ENCODE assay signal across 19 cellular contexts in the genomic region with DNA sequence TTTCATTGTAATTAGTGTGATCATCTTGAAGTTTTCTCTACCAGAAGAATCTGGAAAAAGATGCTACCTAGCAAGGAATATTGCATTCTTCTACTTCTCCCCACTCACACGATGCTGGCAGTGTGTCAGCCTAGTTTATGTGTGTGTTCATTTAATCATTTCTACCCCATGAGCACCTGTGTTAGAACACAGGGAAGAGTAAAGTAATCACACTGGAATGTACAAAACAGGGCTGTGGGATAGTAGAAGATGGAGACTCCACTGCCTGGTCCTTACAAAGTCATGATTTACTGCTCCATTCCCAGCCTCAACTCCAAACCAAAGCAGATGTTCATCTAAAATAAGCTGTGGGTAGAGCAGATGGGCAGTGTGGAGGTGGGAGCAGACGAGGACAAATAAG. TPM values are rescaled to one million over a fixed set of nuclear protein-coding genes. Genes with fewer than 3 reads are reported as not detected.
DNase-seq lines count a peak whose midpoint lies in the region; ATAC-seq and TF ChIP-seq lines count a peak whose summit lies in the region.
"Had no signal": no experiment of that assay in that cellular context is flagged by ENCODE, and none has a peak within 500 bp of the region (broad histone marks: within the 10 kb centered on the region; RNA-seq: fewer than 3 reads in every experiment).

No MANE protein-coding gene starts in this region.

- no peak for ATAC-seq in GM18519 (IDR thresholded peaks at IDR 0.05; ENCODE audit: low FRiP score, unreplicated experiment)
- ATAC-seq in CD4-positive, alpha-beta T cell (ENCODE audit: poor library complexity): no peak
- ATAC-seq: K562 had no signal

- no peaks in the 10 kb centered on the region for H3F3A ChIP-seq in Loucy (ENCODE audit: low read depth)

- POLR2A ChIA-PET in CD4-positive, alpha-beta T cell (lab: Charles Lee): no interaction called here

- CTCF ChIA-PET in CD4-positive, alpha-beta T cell (lab: Charles Lee): no interaction called here

- no peak overlapping the region for H3K4me3 ChIP-seq in AG10803 (ENCODE audit: low read length)
- no peak overlapping the region for H3K4me3 ChIP-seq in Loucy (ENCODE audit: low read length, poor library complexity, severe bottlenecking)
- no peak overlapping the region for H3K4me3 ChIP-seq in esophagus muscularis mucosa
- H3K4me3 ChIP-seq: BLaER1 treated with 17β-estradiol and CSF1 and Interleukin-3, amounts not matched to agents 10 nM and 100 nM; GM23248; HAP-1; K562 had no signal

- H3K36me3 Mint-ChIP-seq in CD4-positive, alpha-beta T cell (ENCODE audit: low read depth): no peaks in the 10 kb centered on the region

- H3K9ac ChIP-seq in Loucy (ENCODE audit: low read depth, low read length, poor library complexity, severe bottlenecking): no peak overlapping the region
- H3K9ac ChIP-seq: BLaER1 treated with 17β-estradiol and CSF1 and Interleukin-3, amounts not matched to agents 10 nM and 100 nM; GM23248 had no signal

- H3K27ac ChIP-seq in esophagus muscularis mucosa (replicated peaks in 1 of 4): no peak overlapping the region
- H3K27ac ChIP-seq in CD4-positive, alpha-beta T cell (ENCODE audit: low read depth, low read length): no peak overlapping the region
- H3K27ac ChIP-seq: BLaER1 treated with 17β-estradiol and CSF1 and Interleukin-3, amounts not matched to agents 10 nM and 100 nM; GM23248 had no signal

- H3K79me2 ChIP-seq in Loucy (ENCODE audit: insufficient read depth, low read length): no peaks in the 10 kb centered on the region

- H3K36me3 ChIP-seq in Loucy (ENCODE audit: insufficient read depth, low read length): no peaks in the 10 kb centered on the region
- H3K36me3 ChIP-seq in esophagus muscularis mucosa: no peaks in the 10 kb centered on the region
- H3K36me3 ChIP-seq: BLaER1 treated with 17β-estradiol and CSF1 and Interleukin-3, amounts not matched to agents 10 nM and 100 nM; HAP-1 had no signal

- H3K4me1 ChIP-seq in Loucy (ENCODE audit: insufficient read depth, low read length, poor library complexity, severe bottlenecking) (no peaks in the 10 kb centered on the region), esophagus muscularis mucosa (no peaks in the 10 kb centered on the region)
- H3K4me1 ChIP-seq: BLaER1 treated with 17β-estradiol and CSF1 and Interleukin-3, amounts not matched to agents 10 nM and 100 nM had no signal

- TF ChIP-seq CTCF in AG10803 (conservative IDR thresholded peaks at IDR 0.05; ENCODE audit: low read length): no peak
- no peak for TF ChIP-seq CTCF in Loucy (conservative IDR thresholded peaks at IDR 0.05; ENCODE audit: low read length)
- no peak for TF ChIP-seq CTCF in esophagus muscularis mucosa (IDR thresholded peaks at IDR 0.05)
- TF ChIP-seq CTCF in CD4-positive, alpha-beta T cell (IDR thresholded peaks at IDR 0.05): no peak
- TF ChIP-seq CTCF in GM13976 (IDR thresholded peaks at IDR 0.05; ENCODE audit: borderline replicate concordance, control extremely low read depth, extremely low read depth, insufficient read depth, missing control alignments): no peak

- TF ChIP-seq EP300 in esophagus muscularis mucosa (IDR thresholded peaks at IDR 0.05): no peak

- DNase-seq in AG10803 (ENCODE audit: low read depth) (peak; percentile 10), esophagus muscularis mucosa (ENCODE audit: extremely low spot score) (peak; percentile 50), myocyte (ENCODE audit: low read depth) (peak; percentile 54), GM13976 (ENCODE audit: low spot score) (no peak)
- no peak for DNase-seq in CD4-positive, alpha-beta T cell
- DNase-seq in central memory CD4-positive, alpha-beta T cell: no peak
- DNase-seq: 8988T, DMS153, DMS79, GDM1, GM23248, IMR-90 had no signal

- no peak overlapping the region for H3K4me2 ChIP-seq in Loucy (ENCODE audit: low read depth, low read length, poor library complexity, severe bottlenecking)
- H3K4me2 ChIP-seq: BLaER1 treated with 17β-estradiol and CSF1 and Interleukin-3, amounts not matched to agents 10 nM and 100 nM had no signal

- peak overlapping the region; percentile 50; the same call in 1 of the 2 replicates for H2AFZ ChIP-seq in Loucy (ENCODE audit: low read length)
- H2AFZ ChIP-seq: GM23248 had no signal

- no peaks in the 10 kb centered on the region for H4K20me1 ChIP-seq in Loucy (ENCODE audit: insufficient read depth, low read length, poor library complexity, severe bottlenecking)
- H4K20me1 ChIP-seq: BLaER1 treated with 17β-estradiol and CSF1 and Interleukin-3, amounts not matched to agents 10 nM and 100 nM had no signal

- no peak for TF ChIP-seq POLR2A in esophagus muscularis mucosa (IDR thresholded peaks at IDR 0.05; ENCODE audit: low read depth)

- no peaks in the 10 kb centered on the region for H3K9me3 ChIP-seq in Loucy (ENCODE audit: insufficient read depth, low read depth, low read length)
- no peaks in the 10 kb centered on the region for H3K9me3 ChIP-seq in esophagus muscularis mucosa
- H3K9me3 ChIP-seq in CD4-positive, alpha-beta T cell (ENCODE audit: control insufficient read depth, low read length): no peaks in the 10 kb centered on the region
- H3K9me3 ChIP-seq: BLaER1 treated with 17β-estradiol and CSF1 and Interleukin-3, amounts not matched to agents 10 nM and 100 nM; HAP-1 had no signal

- H3K4me1 Mint-ChIP-seq in CD4-positive, alpha-beta T cell (ENCODE audit: low read depth): peaks cover 5% of the 10 kb centered on the region
- H3K4me1 Mint-ChIP-seq: B cell had no signal

- 82% methylated on average over 2 of the region's 2 CpGs for WGBS in esophagus muscularis mucosa

- H3K27ac Mint-ChIP-seq in CD4-positive, alpha-beta T cell: no peak overlapping the region
- H3K27ac Mint-ChIP-seq: B cell had no signal

- H3K9me3 Mint-ChIP-seq in CD4-positive, alpha-beta T cell: no peaks in the 10 kb centered on the region

- H3K27me3 ChIP-seq in Loucy (ENCODE audit: insufficient read depth, low read length, poor library complexity, severe bottlenecking): no peaks in the 10 kb centered on the region
- no peaks in the 10 kb centered on the region for H3K27me3 ChIP-seq in esophagus muscularis mucosa
- H3K27me3 ChIP-seq in CD4-positive, alpha-beta T cell (ENCODE audit: control insufficient read depth, insufficient read depth, low read length): no peaks in the 10 kb centered on the region
- H3K27me3 ChIP-seq: BLaER1 treated with 17β-estradiol and CSF1 and Interleukin-3, amounts not matched to agents 10 nM and 100 nM had no signal

- no peaks in the 10 kb centered on the region for H3K27me3 Mint-ChIP-seq in CD4-positive, alpha-beta T cell

- in situ Hi-C loops in GM13976 (cut with MboI; ENCODE audit: low sequenced_read_pairs, unreplicated experiment): no loop called here

- intact Hi-C loops in esophagus muscularis mucosa (cut with DNase I): no loop called here
- intact Hi-C loops in CD4-positive, alpha-beta T cell (cut with DNase I, micrococcal nuclease): loop anchor here (2.0 to 10.0 kb wide), 3 partner anchors 241 to 705 kb away; no protein-coding TSS in a partner anchor

- no peaks in the 10 kb centered on the region for H3K9me2 ChIP-seq in Loucy (replicated peaks; ENCODE audit: low read depth, low read length)

- H3K4me3 Mint-ChIP-seq in CD4-positive, alpha-beta T cell: no peak overlapping the region
- H3K4me3 Mint-ChIP-seq: B cell had no signal

RNA-seq across cellular contexts. Expression of a gene that starts 47.7 kb away (rescaled TPM):
- total RNA-seq in esophagus muscularis mucosa (100 to 1,000 TPM in 1 of 4 donors, 10 to 100 TPM in 3; 56.5 to 142 (median 77.1) TPM), myocyte (7.4 TPM in 1 of 2 replicates, not detected in the other)
- 3.4 TPM for polyA plus RNA-seq in myocyte (2012)
- 100 to 1,000 TPM; 752 to 758 TPM for total RNA-seq in CD4-positive, alpha-beta T cell
- total RNA-seq: A673 had no signal

Comparison
In these comparisons a context has a peak if more than half of its experiments do, and no peak if none do; other contexts are left out.
1. DNase-seq: peak in AG10803 (single experiment), esophagus muscularis mucosa (single experiment) and myocyte (single experiment); none in CD4-positive, alpha-beta T cell (0 of 10), central memory CD4-positive, alpha-beta T cell (single experiment) and GM13976 (single experiment).
2. RNA of a gene that starts 47.7 kb away (total RNA-seq): 752 to 758 TPM in CD4-positive, alpha-beta T cell; 56.5 to 142 TPM in esophagus muscularis mucosa and 7.4 TPM in myocyte; every median in the first group is over 4 times any median in the second.